Comparison of ENCODE assay signal across 1 cellular context in the genomic region with DNA sequence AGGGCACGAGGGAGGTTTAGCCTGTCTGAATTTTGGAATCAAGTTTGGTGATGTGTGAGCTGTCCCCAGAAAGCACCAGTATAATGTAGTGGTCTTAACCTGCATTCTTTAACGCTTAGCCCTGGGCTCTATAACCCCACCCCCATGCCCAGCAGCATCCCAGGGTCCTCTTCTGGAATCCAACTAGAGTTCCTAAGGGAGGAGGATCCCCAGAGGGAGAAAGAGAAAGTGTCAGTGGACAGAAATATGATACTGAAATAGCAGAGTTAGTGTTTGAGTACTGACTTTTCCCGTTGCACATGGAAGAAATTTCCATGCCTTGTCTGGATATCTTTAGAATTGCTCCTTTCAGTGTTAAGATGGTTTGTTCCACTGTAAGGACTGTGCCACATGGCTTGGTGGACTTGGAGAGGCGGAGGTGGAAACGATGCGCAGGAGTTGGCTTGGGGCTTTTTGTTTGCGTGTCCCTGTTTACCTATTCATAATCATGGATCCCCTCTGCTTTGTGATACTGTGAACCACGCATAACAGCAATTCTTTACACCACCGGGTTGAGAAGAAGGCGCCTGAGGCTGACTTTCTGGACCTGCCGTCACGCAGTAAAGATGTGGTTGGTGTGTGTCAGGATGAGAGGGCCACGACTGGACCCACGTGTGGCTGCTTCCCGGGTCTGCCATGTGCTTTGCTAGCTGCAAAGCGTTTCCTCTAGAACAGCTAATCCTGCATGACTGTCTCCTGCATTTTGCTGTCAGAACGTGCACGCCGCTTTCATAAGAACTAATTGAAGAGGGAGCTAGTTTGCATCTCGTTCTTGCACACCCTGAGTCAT.
TF ChIP-seq lines count a peak whose summit lies in the region.

No MANE protein-coding gene starts in this region.

TF ChIP-seq in endothelial cell of umbilical vein, 7 proteins besides CTCF, POLR2A, EP300 and RAD21 (continued from another document):
- TF ChIP-seq GATA2 (IDR thresholded peaks at IDR 0.05; ENCODE audit: insufficient read depth, insufficient read length, low read depth, low read length): no peak
TF ChIP-seq in endothelial cell of umbilical vein: peak in this region for 2.
